In the genomic region with DNA sequence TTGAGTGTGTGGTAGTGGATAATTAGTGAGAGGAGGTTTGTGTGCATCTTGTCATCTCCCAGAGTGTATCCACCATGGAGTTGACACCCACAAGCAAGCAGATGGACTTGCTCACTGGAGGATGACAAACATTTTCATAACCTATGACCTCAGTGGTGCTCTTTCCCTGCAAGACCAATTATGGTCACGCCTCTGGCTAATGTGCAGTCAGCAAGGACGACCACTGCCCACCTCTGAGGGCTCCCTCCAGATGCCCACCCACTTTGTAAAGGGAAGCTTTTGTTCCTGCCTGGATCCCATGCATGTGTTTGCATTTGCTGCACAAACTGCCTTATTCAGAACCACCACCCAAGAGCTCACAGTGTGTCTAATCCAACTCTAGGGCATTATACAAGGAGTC, we compare ENCODE assay signal across 19 cellular contexts.
DNase-seq lines count a peak whose midpoint lies in the region; ATAC-seq and TF ChIP-seq lines count a peak whose summit lies in the region.
"Had no signal": no experiment of that assay in that cellular context is flagged by ENCODE, and none has a peak within 500 bp of the region (broad histone marks: within the 10 kb centered on the region; RNA-seq: fewer than 3 reads in every experiment).

No MANE protein-coding gene starts in this region.

- POLR2A ChIA-PET in activated CD4-positive, alpha-beta T cell treated with anti-CD3 and anti-CD28 coated beads for 36 hours (lab: Charles Lee), result no interaction called here
- POLR2A ChIA-PET in HEK293T (lab: Yijun Ruan, JAX), result no interaction called here

- no peaks in the 10 kb centered on the region for H3K9me3 Mint-ChIP-seq in activated CD4-positive, alpha-beta T cell treated with anti-CD3 and anti-CD28 coated beads for 36 hours (ENCODE audit: low read depth)
- peaks cover 100% of the 10 kb centered on the region for H3K9me3 Mint-ChIP-seq in endodermal cell

- no peak overlapping the region for H3K4me3 Mint-ChIP-seq in activated CD4-positive, alpha-beta T cell treated with anti-CD3 and anti-CD28 coated beads for 36 hours
- H3K4me3 Mint-ChIP-seq in endodermal cell, result no peak overlapping the region
- H3K4me3 Mint-ChIP-seq: B cell had no signal

- H3K36me3 ChIP-seq in heart right ventricle (no peaks in the 10 kb centered on the region), endodermal cell (ENCODE audit: control insufficient read depth, insufficient read depth, low read length) (no peaks in the 10 kb centered on the region)

- H3K4me1 Mint-ChIP-seq in activated CD4-positive, alpha-beta T cell treated with anti-CD3 and anti-CD28 coated beads for 36 hours, result peaks cover 82% of the 10 kb centered on the region
- no peaks in the 10 kb centered on the region for H3K4me1 Mint-ChIP-seq in endodermal cell

- H3K9me3 ChIP-seq in heart right ventricle (no peaks in the 10 kb centered on the region), endodermal cell (ENCODE audit: control insufficient read depth, low read length) (peaks cover 91% of the 10 kb centered on the region)

- no peaks in the 10 kb centered on the region for H3K36me3 Mint-ChIP-seq in activated CD4-positive, alpha-beta T cell treated with anti-CD3 and anti-CD28 coated beads for 36 hours (ENCODE audit: low read depth)
- H3K36me3 Mint-ChIP-seq in endodermal cell (ENCODE audit: low read depth), result no peaks in the 10 kb centered on the region

- H3K9ac ChIP-seq in endodermal cell (ENCODE audit: extremely low read depth, low read length, poor library complexity, severe bottlenecking), result no peak overlapping the region

- H3K27ac ChIP-seq in heart right ventricle, result no peak overlapping the region
- no peak overlapping the region for H3K27ac ChIP-seq in endodermal cell (ENCODE audit: low read depth, low read length)
- H3K27ac ChIP-seq: 22Rv1 had no signal

- ATAC-seq in activated CD4-positive, alpha-beta T cell treated with anti-CD3 and anti-CD28 coated beads for 36 hours, result no peak
- peak; percentile 37 for ATAC-seq in left ventricle myocardium superior
- no peak for ATAC-seq in heart right ventricle
- ATAC-seq in HG02840 (IDR thresholded peaks at IDR 0.05; ENCODE audit: low FRiP score, unreplicated experiment), result no peak
- ATAC-seq: HepG2 had no signal

- TF ChIP-seq CTCF in heart right ventricle (IDR thresholded peaks at IDR 0.05), result no peak
- TF ChIP-seq CTCF in endodermal cell (conservative IDR thresholded peaks at IDR 0.05), result no peak

- intact Hi-C loops in activated CD4-positive, alpha-beta T cell treated with anti-CD3 and anti-CD28 coated beads for 36 hours (cut with DNase I, micrococcal nuclease), result loop anchor here in 1 of 2 experiments (5.0 kb wide), 1 partner anchor 437 kb away; no protein-coding TSS in a partner anchor
- intact Hi-C loops in left ventricle myocardium superior (cut with micrococcal nuclease) (no loop called here), heart right ventricle (cut with DNase I) (no loop called here)

- H3K27ac Mint-ChIP-seq in activated CD4-positive, alpha-beta T cell treated with anti-CD3 and anti-CD28 coated beads for 36 hours, result peak overlapping the region; percentile 25
- no peak overlapping the region for H3K27ac Mint-ChIP-seq in endodermal cell
- H3K27ac Mint-ChIP-seq: B cell had no signal

- no peak overlapping the region for H3K4me3 ChIP-seq in heart right ventricle
- peak overlapping the region; percentile 12 for H3K4me3 ChIP-seq in endodermal cell (ENCODE audit: low read length)

- H3K4me1 ChIP-seq in heart right ventricle (no peaks in the 10 kb centered on the region), endodermal cell (ENCODE audit: control insufficient read depth, insufficient read depth, low read length) (no peaks in the 10 kb centered on the region)

- DNase-seq in activated CD4-positive, alpha-beta T cell treated with anti-CD3 and anti-CD28 coated beads for 36 hours, result no peak
- no peak for DNase-seq in activated CD4-positive, alpha-beta T cell treated with anti-CD3 and anti-CD28 coated beads for 1 hour
- DNase-seq in left ventricle myocardium superior, result no peak
- DNase-seq in heart right ventricle, result no peak
- no peak for DNase-seq in endodermal cell
- DNase-seq in activated effector memory CD4-positive, alpha-beta T cell treated with Interleukin-2 at 50 U/mL for 16 hours, result no peak
- DNase-seq in HEK293T (ENCODE audit: extremely low spot score), result no peak
- DNase-seq: DMS 273 treated with DMSO at 0.1 percent for 48 hours, KG1, NCI-H1092, NCI-H146, NCI-H2081, NCI-H510A, NCI-H774, RPMI8226 had no signal

- no peaks in the 10 kb centered on the region for H3K27me3 Mint-ChIP-seq in activated CD4-positive, alpha-beta T cell treated with anti-CD3 and anti-CD28 coated beads for 36 hours
- no peaks in the 10 kb centered on the region for H3K27me3 Mint-ChIP-seq in endodermal cell (ENCODE audit: insufficient read depth)

- H3K27me3 ChIP-seq in heart right ventricle, result peaks cover 0 to 26% (median 12%) of the 10 kb centered on the region in 7 donors
- no peaks in the 10 kb centered on the region for H3K27me3 ChIP-seq in endodermal cell (ENCODE audit: control insufficient read depth, insufficient read depth, low read length, poor library complexity, severe bottlenecking)

- 14 to 43% methylated on average over 2 of the region's 2 CpGs for WGBS in heart right ventricle, 2 donors
- 34 to 38% methylated on average over 2 of the region's 2 CpGs for WGBS in endodermal cell (ENCODE audit: insufficient coverage in 1 of 2, insufficient read length in 1 of 2), 2 experiments

- CTCF ChIA-PET in activated CD4-positive, alpha-beta T cell treated with anti-CD3 and anti-CD28 coated beads for 36 hours (lab: Charles Lee), result interaction anchor here (0.7 to 6.2 kb wide), 12 partner anchors 9 to 92 kb away, joined by 3 to 46 read pairs (median 8); no protein-coding TSS in a partner anchor
- CTCF ChIA-PET in HEK293T (lab: Yijun Ruan, JAX), result no interaction called here

TF ChIP-seq in HEK293T, 16 proteins besides CTCF, POLR2A, EP300 and RAD21:
- TF ChIP-seq FOXA1 (IDR thresholded peaks at IDR 0.05) (no peak), FOXK2 (IDR thresholded peaks at IDR 0.05) (no peak), SUZ12 (IDR thresholded peaks at IDR 0.05) (no peak), CTBP1 (IDR thresholded peaks at IDR 0.05; ENCODE audit: borderline replicate concordance) (no peak), TARDBP (IDR thresholded peaks at IDR 0.05) (no peak), SP1 (IDR thresholded peaks at IDR 0.05) (no peak), ARNT (IDR thresholded peaks at IDR 0.05) (no peak)
